Comparison of ENCODE assay signal across 8 cellular contexts in genomic region chr2:136305517-136306192, GRCh38.
DNase-seq lines count a peak whose midpoint lies in the region; ATAC-seq, FAIRE-seq and TF ChIP-seq lines count a peak whose summit lies in the region.

No MANE protein-coding gene starts in this region.

- no peak overlapping the region for H3K9ac ChIP-seq in H1 (replicated peaks in 1 of 4; ENCODE audit: extremely low read depth in 1 of 4, low read depth in 3 of 4, low read length in 3 of 4)

- no peak overlapping the region for H3K18ac ChIP-seq in H1 (ENCODE audit: extremely low read depth, low read length)

- H2BK12ac ChIP-seq in H1 (ENCODE audit: low read depth, low read length): no peak overlapping the region

- no peak overlapping the region for H2BK15ac ChIP-seq in H1 (ENCODE audit: low read length)

- no peaks in the 10 kb centered on the region for H4K20me1 ChIP-seq in H1 (replicated peaks in 1 of 2; ENCODE audit: control insufficient read depth in 1 of 2, insufficient read depth in 2 of 2, low read length in 2 of 2)

- TF ChIP-seq EP300 in H1 (IDR thresholded peaks at IDR 0.05; ENCODE audit: borderline replicate concordance in 1 of 2, low read depth in 2 of 2, low read length in 2 of 2): no peak

- H3K36me3 ChIP-seq in WERI-Rb-1 (no peaks in the 10 kb centered on the region), H1 (ENCODE audit: control insufficient read depth in 2 of 4, insufficient read depth in 4 of 4, low read length in 3 of 4) (no peaks in the 10 kb centered on the region), left lung (no peaks in the 10 kb centered on the region)

- CTCF ChIA-PET in H1 (lab: Charles Lee; ENCODE audit: partially characterized antibody): interaction anchor here (1.1 to 1.5 kb wide), 3 partner anchors 8 to 17 kb away, joined by 3 to 4 read pairs (median 3); no protein-coding TSS in a partner anchor

- H3K9me3 ChIP-seq in WERI-Rb-1 (ENCODE audit: severe bottlenecking) (no peaks in the 10 kb centered on the region), H1 (ENCODE audit: insufficient read depth in 2 of 2, low read depth in 1 of 2, low read length in 1 of 2) (no peaks in the 10 kb centered on the region), left lung (no peaks in the 10 kb centered on the region)

- peak overlapping the region; percentile 83; the same call in 1 of the 2 replicates for H2AFZ ChIP-seq in H1 (ENCODE audit: low read length)

- no peaks in the 10 kb centered on the region for H3K4me1 ChIP-seq in H1 (replicated peaks in 1 of 4; ENCODE audit: control insufficient read depth in 3 of 4, insufficient read depth in 4 of 4, low read length in 3 of 4)
- H3K4me1 ChIP-seq in left lung: no peaks in the 10 kb centered on the region

- DNase-seq in WERI-Rb-1 (peak; percentile 57), H1 (ENCODE audit: low read depth in 1 of 2, low spot score in 2 of 2) (no peak), NCI-H1417 treated with DMSO at 0.1 percent for 48 hours (lab: John Stamatoyannopoulos, UW) (no peak), left lung (no peak)
- DNase-seq in effector CD8-positive, alpha-beta T cell (lab: John Stamatoyannopoulos, UW): no peak

- H3K4me2 ChIP-seq in H1 (ENCODE audit: insufficient read depth in 1 of 2, low read depth in 2 of 2, low read length in 2 of 2): no peak overlapping the region

- no peak for TF ChIP-seq POLR2A in H1 (IDR thresholded peaks at IDR 0.05; ENCODE audit: control extremely low read depth in 1 of 2, low read depth in 2 of 2, low read length in 2 of 2)

- H2BK120ac ChIP-seq in H1 (replicated peaks; ENCODE audit: low read depth, low read length): no peak overlapping the region

- H3K27me3 ChIP-seq in WERI-Rb-1 (ENCODE audit: insufficient read depth, low read depth, severe bottlenecking): no peaks in the 10 kb centered on the region
- no peaks in the 10 kb centered on the region for H3K27me3 ChIP-seq in H1 (replicated peaks in 1 of 4; ENCODE audit: control insufficient read depth in 3 of 4, extremely low read depth in 1 of 4, insufficient read depth in 3 of 4, low read length in 3 of 4)
- H3K27me3 ChIP-seq in left lung: no peaks in the 10 kb centered on the region

- no peak overlapping the region for H3K4ac ChIP-seq in H1 (replicated peaks; ENCODE audit: insufficient read length, low read depth, low read length)

- H2AK5ac ChIP-seq in H1 (ENCODE audit: low read depth, low read length): no peak overlapping the region

- H3K79me1 ChIP-seq in H1 (ENCODE audit: low read depth, low read length): no peaks in the 10 kb centered on the region

- no peak for TF ChIP-seq CTCF in WERI-Rb-1 (IDR thresholded peaks at IDR 0.05; ENCODE audit: low read depth, low read length)
- TF ChIP-seq CTCF in H1 (IDR thresholded peaks at IDR 0.05; ENCODE audit: control extremely low read depth in 1 of 3, insufficient read depth in 1 of 3, low read depth in 1 of 3, low read length in 3 of 3): no peak
- no peak for TF ChIP-seq CTCF in left lung (IDR thresholded peaks at IDR 0.05)

- H4K5ac ChIP-seq in H1 (ENCODE audit: insufficient read length, low read depth, low read length): no peak overlapping the region

- H3K27ac ChIP-seq in WERI-Rb-1 (no peak overlapping the region), H1 (ENCODE audit: low read depth, low read length) (no peak overlapping the region), left lung (no peak overlapping the region)

- ATAC-seq in GM19043 (IDR thresholded peaks at IDR 0.05; ENCODE audit: low read depth, unreplicated experiment): peak; percentile 75
- ATAC-seq in HG03097 (IDR thresholded peaks at IDR 0.05; ENCODE audit: low FRiP score, unreplicated experiment): peak; percentile 90
- no peak for ATAC-seq in left lung
- ATAC-seq in SK-N-SH treated with all-trans-retinoic acid at 6 μM for 48 hours: no peak

- POLR2A ChIA-PET in H1 (lab: Charles Lee; ENCODE audit: partially characterized antibody): no interaction called here

- H4K8ac ChIP-seq in H1 (ENCODE audit: extremely low read depth, insufficient read depth, low read length): no peak overlapping the region; the same call in 1 of the 2 replicates

- no peaks in the 10 kb centered on the region for H3K23me2 ChIP-seq in H1 (ENCODE audit: low read depth, low read length)

- no peak for TF ChIP-seq RAD21 in H1 (IDR thresholded peaks at IDR 0.05 in 1 of 2, conservative IDR thresholded peaks at IDR 0.05 in 1 of 2; ENCODE audit: low read depth in 2 of 2, low read length in 2 of 2)

- H2BK20ac ChIP-seq in H1 (ENCODE audit: low read length): no peak overlapping the region

- FAIRE-seq in H1 (lab: Jason Lieb, UNC): no peak

- no peak overlapping the region for H3K4me3 ChIP-seq in WERI-Rb-1 (ENCODE audit: low read depth, low read length)
- no peak overlapping the region for H3K4me3 ChIP-seq in H1 (ENCODE audit: extremely low read depth in 1 of 4, insufficient read depth in 2 of 4, low read depth in 3 of 4, low read length in 4 of 4)
- H3K4me3 ChIP-seq in left lung: no peak overlapping the region

- no peak overlapping the region for H2BK5ac ChIP-seq in H1 (ENCODE audit: low read depth, low read length)

- 90% methylated on average over 7 of the region's 7 CpGs; no CpG with 5 or more reads in 1 of the 2 experiments for WGBS in H1 (ENCODE audit: extremely low coverage in 1 of 2, insufficient coverage in 1 of 2, insufficient read length in 1 of 2, insufficient replicate concordance in 2 of 2, low coverage in 1 of 2, low lambda C conversion rate in 2 of 2, missing lambda C conversion rate in 1 of 2), 2 experiments

- H4K91ac ChIP-seq in H1 (replicated peaks; ENCODE audit: insufficient read length, low read length): no peak overlapping the region

- H3K56ac ChIP-seq in H1 (replicated peaks; ENCODE audit: insufficient read length, low read depth, low read length): no peak overlapping the region

- no peak overlapping the region for H3K14ac ChIP-seq in H1 (ENCODE audit: insufficient read length)

- intact Hi-C loops in left lung (cut with DNase I): no loop called here

- H3K23ac ChIP-seq in H1 (ENCODE audit: insufficient read length): no peak overlapping the region

- no peaks in the 10 kb centered on the region for H3K79me2 ChIP-seq in H1 (ENCODE audit: control insufficient read depth in 1 of 2, insufficient read depth in 2 of 2, low read length in 2 of 2)

TF ChIP-seq in H1, 55 proteins besides CTCF, POLR2A, EP300 and RAD21:
- TF ChIP-seq TBP (IDR thresholded peaks at IDR 0.05; ENCODE audit: low read depth, low read length) (peak; percentile 95), BRCA1 (IDR thresholded peaks at IDR 0.05; ENCODE audit: low read depth, low read length) (no peak)

TF ChIP-seq in SK-N-SH treated with all-trans-retinoic acid at 6 μM for 48 hours, 23 proteins besides CTCF, POLR2A, EP300 and RAD21:
- no peak for TF ChIP-seq TCF4 (CRISPR knock-in tag; IDR thresholded peaks at IDR 0.05; ENCODE audit: borderline replicate concordance)
- no peak for TF ChIP-seq RARB (CRISPR knock-in tag; IDR thresholded peaks at IDR 0.05)
- TF ChIP-seq ZC3H10 (CRISPR knock-in tag; IDR thresholded peaks at IDR 0.05): no peak
- TF ChIP-seq ZNF565 (CRISPR knock-in tag; conservative IDR thresholded peaks at IDR 0.05; ENCODE audit: low read depth): no peak
- no peak for TF ChIP-seq ZNF70 (CRISPR knock-in tag; IDR thresholded peaks at IDR 0.05)
- TF ChIP-seq BACH2 (CRISPR knock-in tag; IDR thresholded peaks at IDR 0.05; ENCODE audit: borderline replicate concordance): no peak
- no peak for TF ChIP-seq ZFP30 (CRISPR knock-in tag; IDR thresholded peaks at IDR 0.05)
- no peak for TF ChIP-seq ARNTL (CRISPR knock-in tag; IDR thresholded peaks at IDR 0.05; ENCODE audit: borderline replicate concordance, low read depth)

Comparison
In these comparisons a context has a peak if more than half of its experiments do, and no peak if none do; other contexts are left out.
1. ATAC-seq: peak in GM19043 (single experiment) and HG03097 (single experiment); none in left lung (single experiment) and SK-N-SH treated with all-trans-retinoic acid at 6 μM for 48 hours (single experiment).